ENCODE assay signal across 2 cellular contexts in the genomic region with DNA sequence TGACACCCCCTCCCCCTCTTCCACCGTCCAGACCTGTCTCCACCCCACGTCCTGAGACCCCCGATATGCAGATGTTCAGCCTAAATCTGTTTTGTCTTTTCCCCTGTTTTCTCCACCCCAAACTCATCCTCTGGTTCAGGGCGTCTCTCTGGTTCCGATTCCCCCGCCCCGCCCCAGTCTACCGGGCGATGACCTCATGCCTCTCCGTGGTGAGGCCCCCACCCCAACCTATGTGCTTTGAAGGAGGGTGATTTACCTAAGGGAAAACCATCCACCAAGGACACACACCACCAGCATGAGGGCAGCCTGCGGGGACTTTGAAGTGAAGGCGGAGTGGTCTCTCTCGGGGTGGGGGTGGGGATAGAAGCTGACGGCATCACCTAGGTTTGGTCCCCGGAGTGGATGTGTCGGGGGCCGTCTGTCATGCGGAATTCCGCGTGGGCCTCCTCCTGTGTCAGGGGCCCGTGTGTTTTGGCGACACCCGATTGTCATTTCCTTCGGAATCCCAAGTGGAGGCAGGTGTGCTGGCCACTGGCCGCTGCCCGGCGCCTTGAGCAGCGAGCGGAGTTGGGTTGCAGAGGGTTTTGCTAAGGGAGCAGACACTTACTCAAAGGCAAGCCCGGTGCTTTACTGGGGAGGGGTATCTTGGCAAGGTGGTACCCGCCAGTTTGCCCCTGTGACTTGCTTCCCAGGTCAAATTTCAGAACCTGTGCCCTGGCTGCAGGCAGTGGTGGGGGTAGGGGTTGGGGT.
TF ChIP-seq lines count a peak whose summit lies in the region.

No MANE protein-coding gene starts in this region.

TF ChIP-seq in SK-N-SH, 30 proteins besides CTCF, POLR2A, EP300 and RAD21 (continued from another document):
- TF ChIP-seq RCOR1 (IDR thresholded peaks at IDR 0.05; ENCODE audit: low read length) (no peak), SIN3A (IDR thresholded peaks at IDR 0.05; ENCODE audit: borderline replicate concordance, low read depth, low read length) (no peak)
- TF ChIP-seq, protein P1, sequence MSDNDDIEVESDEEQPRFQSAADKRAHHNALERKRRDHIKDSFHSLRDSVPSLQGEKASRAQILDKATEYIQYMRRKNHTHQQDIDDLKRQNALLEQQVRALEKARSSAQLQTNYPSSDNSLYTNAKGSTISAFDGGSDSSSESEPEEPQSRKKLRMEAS (IDR thresholded peaks at IDR 0.05; ENCODE audit: low read depth) = no peak

TF ChIP-seq in SK-N-SH treated with all-trans-retinoic acid at 6 μM for 48 hours, 23 proteins besides CTCF, POLR2A, EP300 and RAD21 (continued from another document):
- TF ChIP-seq ARNTL (CRISPR knock-in tag; IDR thresholded peaks at IDR 0.05; ENCODE audit: borderline replicate concordance, low read depth) = no peak
